Comparison of ENCODE assay signal across 8 cellular contexts in the genomic region with DNA sequence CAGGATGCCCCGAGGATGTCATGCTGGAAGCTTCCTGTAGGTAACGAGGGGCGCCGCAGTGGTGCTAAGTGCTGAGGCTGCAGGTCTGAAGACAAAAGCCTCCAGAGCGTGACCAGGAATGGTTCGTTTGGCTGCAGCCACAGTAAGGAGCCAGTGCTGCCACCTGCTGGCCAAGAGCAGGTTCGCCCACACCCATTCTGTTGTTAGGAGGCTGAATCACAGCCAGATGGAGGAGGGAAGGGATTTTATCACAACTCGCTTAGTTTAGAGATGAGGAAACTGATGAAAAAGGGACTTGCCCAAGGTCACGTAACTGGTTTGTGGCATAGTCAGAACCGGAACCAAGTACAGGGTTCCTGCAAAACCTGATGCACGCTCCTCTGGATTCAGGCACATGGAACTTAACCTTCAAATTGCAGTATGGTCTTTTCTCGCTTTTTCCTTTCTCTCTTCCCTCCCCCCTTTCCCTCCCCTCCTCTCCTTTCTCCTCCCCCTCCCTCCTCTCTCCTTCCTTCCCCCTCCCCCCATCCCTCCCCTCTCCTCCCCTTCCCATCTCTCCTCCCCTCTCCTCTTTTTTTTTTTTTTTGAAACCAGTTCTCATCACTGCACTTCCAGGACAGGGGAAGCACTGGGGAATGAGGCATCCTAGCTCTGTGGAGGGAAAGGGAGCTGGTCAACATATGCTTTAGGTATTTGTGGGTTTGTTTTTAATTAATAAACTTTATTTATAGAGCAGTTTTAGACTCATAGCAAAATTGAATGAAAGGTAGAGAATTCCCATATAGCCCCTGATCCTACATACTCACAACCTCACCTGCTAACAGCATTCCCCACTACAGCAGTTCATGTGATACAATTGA.
A peak's percentile ranks its signal among the peaks of the same experiment; 100 is the strongest.
DNase-seq lines count a peak whose midpoint lies in the region; ATAC-seq and FAIRE-seq lines count a peak whose summit lies in the region.

No MANE protein-coding gene starts in this region.

- H3K4me3 ChIP-seq in HUES6 (ENCODE audit: low read depth, low read length) (peak overlapping the region; percentile 34; the same call in 1 of the 2 replicates), NT2/D1 (ENCODE audit: insufficient read length, low read depth) (no peak overlapping the region)

- peak; percentile 23 for FAIRE-seq in endometrium (lab: Jason Lieb, UNC)

- H3K36me3 ChIP-seq in HUES6 (ENCODE audit: control insufficient read depth, insufficient read depth, low read length) (peaks cover 4% of the 10 kb centered on the region; the same call in 1 of the 2 replicates), NT2/D1 (ENCODE audit: insufficient read depth, insufficient read length, low read length) (no peaks in the 10 kb centered on the region)

- H3K27me3 ChIP-seq in HUES6 (ENCODE audit: control insufficient read depth, insufficient read depth, low read length) (no peaks in the 10 kb centered on the region), NT2/D1 (ENCODE audit: insufficient read depth, insufficient read length) (no peaks in the 10 kb centered on the region)

- no peak overlapping the region for H3K9ac ChIP-seq in HUES6 (ENCODE audit: low read length)
- no peak overlapping the region for H3K9ac ChIP-seq in NT2/D1 (ENCODE audit: insufficient read length, low read depth)

- ATAC-seq in GM21529 (IDR thresholded peaks at IDR 0.05; ENCODE audit: unreplicated experiment) = peak; percentile 95

- H3K4me1 ChIP-seq in HUES6 (ENCODE audit: control insufficient read depth, insufficient read depth, low read length) (no peaks in the 10 kb centered on the region; the same call in 1 of the 2 replicates), NT2/D1 (ENCODE audit: insufficient read depth, insufficient read length) (no peaks in the 10 kb centered on the region)

- DNase-seq in DMS153 (lab: John Stamatoyannopoulos, UW) = peak; percentile 56
- peak; percentile 99 for DNase-seq in NT2/D1 (ENCODE audit: low read depth, low spot score)
- peak; percentile 66 to 76 for DNase-seq in activated CD8-positive, alpha-beta memory T cell treated with anti-CD3 and anti-CD28 coated beads for 4 hours (ENCODE audit: low read depth in 2 of 2)
- peak; percentile 88 for DNase-seq in midbrain (lab: John Stamatoyannopoulos, UW)
- DNase-seq in stimulated activated CD8-positive, alpha-beta memory T cell treated with anti-CD3 and anti-CD28 coated beads, Interleukin-4, amount 100 ng/mL, for 4 hours (ENCODE audit: low read depth in 2 of 2, low spot score in 1 of 2) = peak; percentile 65 to 75

- no peak overlapping the region for H3K27ac ChIP-seq in HUES6 (ENCODE audit: low read depth, low read length)

- H3K9me3 ChIP-seq in HUES6 (ENCODE audit: control insufficient read depth, insufficient read depth, low read depth, low read length) (peaks cover 34% of the 10 kb centered on the region), NT2/D1 (ENCODE audit: insufficient read depth, low read length) (peaks cover 43% of the 10 kb centered on the region)
